Comparison of ENCODE assay signal across 8 cellular contexts in genomic region chr5:58459860-58460726, GRCh38. TPM values are rescaled to one million over a fixed set of nuclear protein-coding genes. Genes with fewer than 3 reads are reported as not detected.
A peak's percentile ranks its signal among the peaks of the same experiment; 100 is the strongest.
DNase-seq lines count a peak whose midpoint lies in the region; ATAC-seq and TF ChIP-seq lines count a peak whose summit lies in the region.

Gene PLK2, minus strand, starts transcription at chr5:58460086. Its CDS starts 127 bp downstream, at chr5:58459959.

- ATAC-seq in HG02870 (IDR thresholded peaks at IDR 0.05; ENCODE audit: unreplicated experiment), result peak; percentile 61

- peak; percentile 38 for TF ChIP-seq CTCF in colonic mucosa (IDR thresholded peaks at IDR 0.05)

- intact Hi-C loops in colonic mucosa (cut with DNase I), result loop anchor here (2.0 to 10.0 kb wide), 6 partner anchors 385 to 1163 kb away; no protein-coding TSS in a partner anchor

- H3K36me3 ChIP-seq in colonic mucosa, result no peaks in the 10 kb centered on the region

- peak within 1 kb of the TSS; percentile 78 for H3K4me3 ChIP-seq in colonic mucosa

- H3K27me3 ChIP-seq in colonic mucosa, result no peaks in the 10 kb centered on the region

- peak within 1 kb of the TSS; percentile 86 for H3K27ac ChIP-seq in colonic mucosa

- peak within 1 kb of the TSS; percentile 81 to 95 for H3K9ac ChIP-seq in colonic mucosa (ENCODE audit: low read depth in 2 of 2, low read length in 2 of 2)

- DNase-seq in NCI-H510A treated with DMSO at 0.1 percent for 48 hours (lab: John Stamatoyannopoulos, UW), result peak; percentile 10
- no peak for DNase-seq in NCI-H510A (lab: John Stamatoyannopoulos, UW)
- peak; percentile 71 for DNase-seq in NCI-H2171 treated with DMSO at 0.1 percent for 48 hours (lab: John Stamatoyannopoulos, UW)
- peak; percentile 88 for DNase-seq in activated CD4-positive, alpha-beta T cell treated with anti-CD3 and anti-CD28 coated beads for 48 hours
- peak; percentile 97 for DNase-seq in colonic mucosa
- DNase-seq in left kidney (ENCODE audit: low read depth, low spot score), result peak; percentile 95
- peak; percentile 80 for DNase-seq in stimulated activated CD4-positive, alpha-beta T cell treated with anti-CD3 and anti-CD28 coated beads, Interleukin-1b, Interleukin-23, amount 100 ng/mL, for 48 hours

- H3K4me1 ChIP-seq in colonic mucosa, result no peaks in the 10 kb centered on the region

- no peaks in the 10 kb centered on the region for H3K9me3 ChIP-seq in colonic mucosa

RNA-seq across cellular contexts. Expression of gene PLK2, which starts in this region (rescaled TPM):
- 10 to 100 TPM; 21.8 to 28.3 TPM for total RNA-seq in colonic mucosa
